In the genomic region with DNA sequence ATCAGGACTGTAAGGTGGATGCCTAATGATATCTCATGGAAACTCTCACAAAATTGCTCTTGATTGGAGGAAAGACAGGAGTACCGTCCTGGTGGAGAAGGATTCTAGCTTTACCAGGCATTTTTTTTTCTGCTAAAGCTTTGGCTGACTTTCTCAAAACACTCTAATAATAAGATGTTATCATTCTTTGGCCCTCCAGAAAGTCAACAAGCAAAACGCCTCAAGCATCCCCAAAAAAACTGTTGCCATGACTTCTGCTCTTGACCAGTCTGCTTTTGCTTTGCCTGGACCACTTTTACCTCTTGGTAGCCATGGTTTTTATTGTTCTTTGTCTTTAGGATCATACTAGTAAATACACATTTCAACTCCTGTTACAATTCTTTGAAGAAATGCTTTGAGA, we compare ENCODE assay signal across 19 cellular contexts. TPM values are rescaled to one million over a fixed set of nuclear protein-coding genes. Genes with fewer than 3 reads are reported as not detected.
DNase-seq lines count a peak whose midpoint lies in the region; ATAC-seq and TF ChIP-seq lines count a peak whose summit lies in the region.
"Had no signal": no experiment of that assay in that cellular context is flagged by ENCODE, and none has a peak within 500 bp of the region (broad histone marks: within the 10 kb centered on the region; RNA-seq: fewer than 3 reads in every experiment).

No MANE protein-coding gene starts in this region.

- H3K4me3 ChIP-seq in fibroblast of villous mesenchyme (ENCODE audit: low read depth, low read length): no peak overlapping the region
- H3K4me3 ChIP-seq in left lung: no peak overlapping the region
- H3K4me3 ChIP-seq: BLaER1 had no signal

- intact Hi-C loops in left lung (cut with DNase I): no loop called here

- H3K9me3 ChIP-seq in left lung: peaks cover 0 to 2% of the 10 kb centered on the region in 2 donors

- H3K4me3 Mint-ChIP-seq in stimulated activated naive CD8-positive, alpha-beta T cell treated with anti-CD3 and anti-CD28 coated beads, Interleukin-15, amount 100 ng/mL, for 72 hours: no peak overlapping the region
- H3K4me3 Mint-ChIP-seq: CD14-positive monocyte; CD4-positive, alpha-beta memory T cell; HFFc6; IgD-negative memory B cell had no signal

- H3K27me3 Mint-ChIP-seq in stimulated activated naive CD8-positive, alpha-beta T cell treated with anti-CD3 and anti-CD28 coated beads, Interleukin-15, amount 100 ng/mL, for 72 hours: no peaks in the 10 kb centered on the region
- H3K27me3 Mint-ChIP-seq: CD4-positive, alpha-beta memory T cell; IgD-negative memory B cell had no signal

- no peaks in the 10 kb centered on the region for H3K4me1 ChIP-seq in left lung
- H3K4me1 ChIP-seq: BLaER1 had no signal

- H3K9me3 Mint-ChIP-seq in stimulated activated naive CD8-positive, alpha-beta T cell treated with anti-CD3 and anti-CD28 coated beads, Interleukin-15, amount 100 ng/mL, for 72 hours: peaks cover 10 to 47% of the 10 kb centered on the region in 2 donors

- DNase-seq in AG20443 (ENCODE audit: low spot score) (peak; percentile 8), GM03348 (ENCODE audit: low spot score) (peak; percentile 2), fibroblast of gingiva (ENCODE audit: low read depth) (peak; percentile 55), fibroblast of villous mesenchyme (ENCODE audit: low read depth) (peak; percentile 50), middle frontal gyrus (ENCODE audit: extremely low spot score, low spot score) (no peak), left lung (no peak), SW 1271 (lab: John Stamatoyannopoulos, UW) (no peak)
- DNase-seq in stimulated activated naive CD8-positive, alpha-beta T cell treated with anti-CD3 and anti-CD28 coated beads, Interleukin-15, amount 100 ng/mL, for 72 hours: no peak
- DNase-seq: CD4-positive, alpha-beta memory T cell; GDM1; GOT3; H7; HFFc6; KBM-7 had no signal

- H3K27ac Mint-ChIP-seq in stimulated activated naive CD8-positive, alpha-beta T cell treated with anti-CD3 and anti-CD28 coated beads, Interleukin-15, amount 100 ng/mL, for 72 hours: no peak overlapping the region
- H3K27ac Mint-ChIP-seq: CD14-positive monocyte; CD4-positive, alpha-beta memory T cell; HFFc6; IgD-negative memory B cell had no signal

- H3K27ac ChIP-seq in left lung: no peak overlapping the region
- H3K27ac ChIP-seq: BLaER1 had no signal

- H3K4me1 Mint-ChIP-seq in stimulated activated naive CD8-positive, alpha-beta T cell treated with anti-CD3 and anti-CD28 coated beads, Interleukin-15, amount 100 ng/mL, for 72 hours: no peaks in the 10 kb centered on the region
- H3K4me1 Mint-ChIP-seq: CD14-positive monocyte; CD4-positive, alpha-beta memory T cell had no signal

- no peaks in the 10 kb centered on the region for H3K36me3 ChIP-seq in left lung
- H3K36me3 ChIP-seq: BLaER1 had no signal

- ATAC-seq in left lung: no peak
- ATAC-seq in stimulated activated naive CD8-positive, alpha-beta T cell treated with anti-CD3 and anti-CD28 coated beads, Interleukin-15, amount 100 ng/mL, for 72 hours: no peak
- ATAC-seq: HCT116, HepG2 had no signal

- TF ChIP-seq CTCF in fibroblast of villous mesenchyme (IDR thresholded peaks at IDR 0.05; ENCODE audit: insufficient read depth, low read depth, low read length) (no peak), left lung (IDR thresholded peaks at IDR 0.05) (no peak)

- H3K27me3 ChIP-seq in left lung: no peaks in the 10 kb centered on the region
- H3K27me3 ChIP-seq: BLaER1 had no signal

RNA-seq across cellular contexts. Expression of gene RUNX2, which starts 55.5 kb away (rescaled TPM):
- total RNA-seq in fibroblast of villous mesenchyme: 8.6 and 9.7 TPM in 2 replicates
- 1 to 10 TPM; 5.2 to 5.9 TPM for total RNA-seq in left lung
- total RNA-seq: HepG2 had no signal

Comparison
In these comparisons a context has a peak if more than half of its experiments do, and no peak if none do; other contexts are left out.
1. DNase-seq: peak in AG20443 (single experiment), GM03348 (single experiment), fibroblast of gingiva (single experiment) and fibroblast of villous mesenchyme (single experiment); none in middle frontal gyrus (single experiment), left lung (0 of 2), stimulated activated naive CD8-positive, alpha-beta T cell treated with anti-CD3 and anti-CD28 coated beads, Interleukin-15, amount 100 ng/mL, for 72 hours (0 of 2) and SW 1271 (0 of 2).